In the genomic region with DNA sequence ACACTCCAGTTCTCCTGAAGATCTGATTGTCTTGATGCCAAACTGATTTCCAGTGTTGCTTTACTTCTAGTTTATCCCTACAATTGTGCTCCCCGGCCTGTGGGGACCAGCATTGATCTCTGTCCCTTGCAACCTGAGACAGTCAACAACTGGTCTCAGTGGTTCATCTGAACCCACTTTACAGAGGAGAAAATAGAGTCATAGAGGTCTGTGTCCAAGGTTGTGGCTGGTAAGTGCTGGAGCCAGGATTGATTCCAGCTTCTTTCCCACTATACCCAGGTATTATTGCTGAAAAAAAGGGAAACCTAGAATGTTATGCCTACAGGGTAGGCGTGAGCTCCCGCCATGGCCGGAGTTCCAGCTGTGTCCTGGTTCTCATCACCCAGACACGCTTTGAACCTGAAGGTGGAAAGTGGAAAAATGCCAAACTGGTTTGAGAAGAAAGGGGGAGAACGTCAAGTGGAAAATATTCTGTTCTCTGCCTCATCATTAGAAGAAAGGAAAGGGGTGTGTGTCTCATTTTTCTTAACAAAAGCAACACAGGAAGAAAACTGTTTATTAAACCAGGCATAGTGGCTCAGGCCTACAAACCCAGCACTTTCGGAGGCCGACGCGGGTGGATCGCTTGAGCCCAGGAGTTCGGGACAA, we compare ENCODE assay signal across 15 cellular contexts.
DNase-seq lines count a peak whose midpoint lies in the region; ATAC-seq and TF ChIP-seq lines count a peak whose summit lies in the region.
"Had no signal": no experiment of that assay in that cellular context is flagged by ENCODE, and none has a peak within 500 bp of the region (broad histone marks: within the 10 kb centered on the region; RNA-seq: fewer than 3 reads in every experiment).

No MANE protein-coding gene starts in this region.

- H3K4me3 ChIP-seq in mammary epithelial cell (replicated peaks in 1 of 3; ENCODE audit: insufficient read depth in 1 of 3, low read depth in 2 of 3, low read length in 3 of 3) (no peak overlapping the region), breast epithelium (no peak overlapping the region), thymus (ENCODE audit: low read length) (no peak overlapping the region)

- TF ChIP-seq POLR2A in breast epithelium (IDR thresholded peaks at IDR 0.05): no peak

- H3K27me3 Mint-ChIP-seq in immature natural killer cell (ENCODE audit: low read depth in 3 of 3): peaks cover 0 to 8% (median 3%) of the 10 kb centered on the region in 3 donors
- H3K27me3 Mint-ChIP-seq: IgD-negative memory B cell had no signal

- TF ChIP-seq CTCF in mammary epithelial cell (conservative IDR thresholded peaks at IDR 0.05 in 1 of 2, IDR thresholded peaks at IDR 0.05 in 1 of 2; ENCODE audit: extremely low read depth in 1 of 2, insufficient read depth in 1 of 2, low read depth in 1 of 2, low read length in 2 of 2) (no peak), breast epithelium (IDR thresholded peaks at IDR 0.05) (no peak)

- peaks cover 30 to 41% of the 10 kb centered on the region in 2 donors for H3K4me1 Mint-ChIP-seq in immature natural killer cell

- CTCF ChIA-PET in mammary epithelial cell (lab: Charles Lee; ENCODE audit: low non-redundant PET): no interaction called here

- no peaks in the 10 kb centered on the region for H3K9me3 ChIP-seq in mammary epithelial cell (replicated peaks; ENCODE audit: insufficient read depth, low read length)
- H3K9me3 ChIP-seq in breast epithelium: no peaks in the 10 kb centered on the region
- H3K9me3 ChIP-seq in thymus (ENCODE audit: control insufficient read depth): no peaks in the 10 kb centered on the region

- H2AFZ ChIP-seq in mammary epithelial cell (ENCODE audit: low read depth, low read length): peak overlapping the region; percentile 10

- DNase-seq in mammary epithelial cell: no peak
- DNase-seq in breast epithelium (ENCODE audit: low spot score in 2 of 2): no peak
- DNase-seq in activated naive CD4-positive, alpha-beta T cell treated with anti-CD3 and anti-CD28 coated beads, Interleukin-2, amount 50 U/mL, for 72 hours (ENCODE audit: low spot score in 2 of 2): no peak
- no peak for DNase-seq in immature natural killer cell
- DNase-seq in hypothalamus (lab: John Stamatoyannopoulos, UW): no peak
- no peak for DNase-seq in NOMO-1 (lab: John Stamatoyannopoulos, UW; ENCODE audit: unreplicated experiment in 2 of 2)
- no peak for DNase-seq in GDM1 (lab: John Stamatoyannopoulos, UW)
- DNase-seq: amygdala, NCI-H1417 treated with DMSO at 0.1 percent for 48 hours, NCI-H510A treated with DMSO at 0.1 percent for 48 hours, nucleus accumbens had no signal

- ATAC-seq in activated naive CD4-positive, alpha-beta T cell treated with anti-CD3 and anti-CD28 coated beads, Interleukin-2, amount 50 U/mL, for 72 hours: no peak
- ATAC-seq: left lobe of liver, Panc1 had no signal

- H3K27me3 ChIP-seq in mammary epithelial cell (ENCODE audit: insufficient read depth, low read length) (no peaks in the 10 kb centered on the region), breast epithelium (no peaks in the 10 kb centered on the region), thymus (ENCODE audit: control insufficient read depth, insufficient read depth) (no peaks in the 10 kb centered on the region)

- no peaks in the 10 kb centered on the region for H3K36me3 Mint-ChIP-seq in activated naive CD4-positive, alpha-beta T cell treated with anti-CD3 and anti-CD28 coated beads, Interleukin-2, amount 50 U/mL, for 72 hours
- no peaks in the 10 kb centered on the region for H3K36me3 Mint-ChIP-seq in immature natural killer cell
- H3K36me3 Mint-ChIP-seq: IgD-negative memory B cell had no signal

- H3K36me3 ChIP-seq in mammary epithelial cell (ENCODE audit: insufficient read depth, low read length) (no peaks in the 10 kb centered on the region), breast epithelium (no peaks in the 10 kb centered on the region), thymus (ENCODE audit: control insufficient read depth, insufficient read depth) (no peaks in the 10 kb centered on the region)

- H3K4me3 Mint-ChIP-seq in immature natural killer cell: peak overlapping the region; percentile 47 to 84 (median 72)

- H3K9ac ChIP-seq in mammary epithelial cell (ENCODE audit: insufficient read depth, low read length): no peak overlapping the region

- H3K4me1 ChIP-seq in mammary epithelial cell (ENCODE audit: insufficient read depth, low read length): peaks cover 4% of the 10 kb centered on the region
- no peaks in the 10 kb centered on the region for H3K4me1 ChIP-seq in breast epithelium
- H3K4me1 ChIP-seq in thymus (ENCODE audit: control insufficient read depth, insufficient read depth, low read length): peaks cover 25% of the 10 kb centered on the region

- intact Hi-C loops in mammary epithelial cell (cut with micrococcal nuclease): no loop called here
- intact Hi-C loops in breast epithelium (cut with DNase I; ENCODE audit: low total_unique reads): loop anchor here (2.0 to 5.0 kb wide), 2 partner anchors 53 to 338 kb away; no protein-coding TSS in a partner anchor

- no peaks in the 10 kb centered on the region for H4K20me1 ChIP-seq in mammary epithelial cell (ENCODE audit: insufficient read depth, low read length)

- peak overlapping the region; percentile 93 to 96 for H3K27ac Mint-ChIP-seq in activated naive CD4-positive, alpha-beta T cell treated with anti-CD3 and anti-CD28 coated beads, Interleukin-2, amount 50 U/mL, for 72 hours
- H3K27ac Mint-ChIP-seq in immature natural killer cell: peak overlapping the region; percentile 86 to 99 (median 95)

- H3K27ac ChIP-seq in mammary epithelial cell (ENCODE audit: insufficient read depth, low read depth, low read length) (no peak overlapping the region), breast epithelium (peak overlapping the region in 1 of 2 donors; percentile 53), thymus (ENCODE audit: low read depth) (peak overlapping the region; percentile 75)

- dilution Hi-C loops in mammary epithelial cell (cut with HindIII; ENCODE audit: low sequenced_read_pairs): no loop called here

- H3K4me2 ChIP-seq in mammary epithelial cell (ENCODE audit: insufficient read depth, low read depth, low read length): no peak overlapping the region

- no TSS peak for BruUV-seq in mammary epithelial cell (replicated peaks; lab: Mats Ljungman, UMichigan)

- H3K79me2 ChIP-seq in mammary epithelial cell (ENCODE audit: insufficient read depth, low read length): no peaks in the 10 kb centered on the region

- WGBS in mammary epithelial cell (ENCODE audit: low coverage, missing lambda C conversion rate): 68% methylated on average over 11 of the region's 12 CpGs
- 87% methylated on average over 12 of the region's 12 CpGs for WGBS in thymus

- H3K9me3 Mint-ChIP-seq in activated naive CD4-positive, alpha-beta T cell treated with anti-CD3 and anti-CD28 coated beads, Interleukin-2, amount 50 U/mL, for 72 hours: no peaks in the 10 kb centered on the region
- no peaks in the 10 kb centered on the region for H3K9me3 Mint-ChIP-seq in immature natural killer cell
- H3K9me3 Mint-ChIP-seq: IgD-negative memory B cell had no signal

- in situ Hi-C loops in mammary epithelial cell (cut with MboI; ENCODE audit: low sequenced_read_pairs in 2 of 2): no loop called here
